Comparison of ENCODE assay signal across 16 cellular contexts in genomic region chr2:167191588-167191987, GRCh38.
"Had no signal": no experiment of that assay in that cellular context is flagged by ENCODE, and none has a peak within 500 bp of the region (broad histone marks: within the 10 kb centered on the region; RNA-seq: fewer than 3 reads in every experiment).

No MANE protein-coding gene starts in this region.

- DNase-seq: activated CD4-positive, alpha-beta T cell treated with anti-CD3 and anti-CD28 coated beads, Interleukin-2, amount 10 ng/mL, durations not matched to agents 7 days and 5 days; activated CD4-positive, CD25-positive, alpha-beta regulatory T cell; activated CD8-positive, alpha-beta memory T cell treated with anti-CD3 and anti-CD28 coated beads, Interleukin-2, amount 50 U/mL, for 4 hours; activated naive CD4-positive, alpha-beta T cell treated with anti-CD3 and anti-CD28 coated beads for 36 hours; activated T-cell treated with anti-CD3 and anti-CD28 coated beads, Interleukin-2, amount 50 U/mL, for 4 hours; cortex of kidney; hypothalamus; naive thymus-derived CD8-positive, alpha-beta T cell; pancreas; stimulated activated CD4-positive, alpha-beta T cell treated with anti-CD3 and anti-CD28 coated beads, Interleukin-12 subunit alpha, Interleukin-12 subunit beta, amount 100 ng/mL, for 4 hours; stimulated activated CD4-positive, alpha-beta T cell treated with anti-CD3 and anti-CD28 coated beads, Interleukin-1b, Interleukin-23, amount 100 ng/mL, for 48 hours; stimulated activated naive CD8-positive, alpha-beta T cell treated with anti-CD3 and anti-CD28 coated beads, Interleukin-15, Interleukin-2, amounts not matched to agents 100 U/mL and 50 U/mL, for 24 hours; substantia nigra; T-helper 1 cell; T-helper 9 cell; tibial artery had no signal

- H3K4me3 ChIP-seq: pancreas, tibial artery had no signal

- H3K27ac ChIP-seq: pancreas, tibial artery had no signal

- H3K36me3 ChIP-seq: pancreas, tibial artery had no signal

- H3K27me3 ChIP-seq: pancreas, tibial artery had no signal

- ATAC-seq: activated T-cell treated with anti-CD3 and anti-CD28 coated beads, Interleukin-2, amount 50 U/mL, for 4 hours; naive thymus-derived CD8-positive, alpha-beta T cell; pancreas; stimulated activated naive CD8-positive, alpha-beta T cell treated with anti-CD3 and anti-CD28 coated beads, Interleukin-15, Interleukin-2, amounts not matched to agents 100 U/mL and 50 U/mL, for 24 hours had no signal

- H3K9me3 ChIP-seq: pancreas, tibial artery had no signal
